Comparison of ENCODE assay signal across 10 cellular contexts in the genomic region with DNA sequence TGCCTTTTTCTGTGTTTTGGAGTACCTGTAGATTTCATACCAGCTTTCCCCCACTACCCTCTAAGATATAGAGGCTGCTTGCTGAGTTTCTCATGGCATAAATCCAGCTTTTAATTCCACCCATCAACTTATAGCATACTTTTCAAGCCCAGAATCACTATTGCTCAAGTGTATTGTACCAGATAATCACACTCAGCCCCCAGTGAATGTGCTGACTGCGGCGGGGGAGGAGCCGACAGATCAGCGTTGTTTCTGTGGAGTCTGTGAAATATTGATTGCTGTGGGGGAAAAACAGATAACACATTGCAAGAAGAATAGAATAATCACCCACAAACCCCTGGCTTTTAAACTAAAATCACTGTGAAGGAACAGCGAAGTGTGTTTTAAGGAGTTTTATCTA.
"Had no signal": no experiment of that assay in that cellular context is flagged by ENCODE, and none has a peak within 500 bp of the region (broad histone marks: within the 10 kb centered on the region; RNA-seq: fewer than 3 reads in every experiment).

No MANE protein-coding gene starts in this region.

- DNase-seq: activated effector memory CD4-positive, alpha-beta T cell treated with Interleukin-2 at 50 U/mL for 16 hours; foreskin keratinocyte; left ventricle myocardium inferior; naive B cell; sigmoid colon; stimulated activated CD4-positive, alpha-beta T cell treated with anti-CD3 and anti-CD28 coated beads, Interleukin-4, amount 100 ng/mL, for 1 hour; stimulated activated CD8-positive, alpha-beta memory T cell treated with anti-CD3 and anti-CD28 coated beads, Interleukin-4, amount 100 ng/mL, for 48 hours; stimulated activated naive CD8-positive, alpha-beta T cell treated with anti-CD3 and anti-CD28 coated beads, Interleukin-15, Interleukin-2, amounts not matched to agents 100 U/mL and 50 U/mL, for 24 hours; T-helper 2 cell had no signal

- H3K4me1 ChIP-seq: foreskin keratinocyte, left ventricle myocardium inferior, sigmoid colon, suprapubic skin had no signal

- H3K4me3 ChIP-seq: left ventricle myocardium inferior, sigmoid colon, suprapubic skin had no signal

- ATAC-seq: foreskin keratinocyte; stimulated activated naive CD8-positive, alpha-beta T cell treated with anti-CD3 and anti-CD28 coated beads, Interleukin-15, Interleukin-2, amounts not matched to agents 100 U/mL and 50 U/mL, for 24 hours had no signal

- H3K27me3 ChIP-seq: foreskin keratinocyte, sigmoid colon, suprapubic skin had no signal

- H3K36me3 ChIP-seq: left ventricle myocardium inferior, sigmoid colon, suprapubic skin had no signal

- H3K9me3 ChIP-seq: suprapubic skin had no signal

- H3K27ac ChIP-seq: foreskin keratinocyte, left ventricle myocardium inferior, sigmoid colon, suprapubic skin had no signal
